In genomic region chr17:31919802-31920525, GRCh38 we compare ENCODE assay signal across 1 cellular context.
TF ChIP-seq lines count a peak whose summit lies in the region.

No MANE protein-coding gene starts in this region.

TF ChIP-seq in HepG2, 621 proteins besides CTCF, POLR2A, EP300 and RAD21 (continued from another document):
- TF ChIP-seq ZNF512 (CRISPR knock-in tag; IDR thresholded peaks at IDR 0.05) = no peak
- no peak for TF ChIP-seq JUNB (CRISPR knock-in tag; IDR thresholded peaks at IDR 0.05; ENCODE audit: borderline replicate concordance)
